Comparison of ENCODE assay signal across 13 cellular contexts in genomic region chr7:27162930-27163775, GRCh38. TPM values are rescaled to one million over a fixed set of nuclear protein-coding genes. Genes with fewer than 3 reads are reported as not detected.
DNase-seq lines count a peak whose midpoint lies in the region; ATAC-seq and TF ChIP-seq lines count a peak whose summit lies in the region.
"Had no signal": no experiment of that assay in that cellular context is flagged by ENCODE, and none has a peak within 500 bp of the region (broad histone marks: within the 10 kb centered on the region; RNA-seq: fewer than 3 reads in every experiment).

No MANE protein-coding gene starts in this region.

- H3K4me1 ChIP-seq in foreskin keratinocyte (peaks cover 6% of the 10 kb centered on the region), sigmoid colon (peaks cover 0 to 52% (median 43%) of the 10 kb centered on the region in 4 donors)

- no peak for TF ChIP-seq EP300 in sigmoid colon (IDR thresholded peaks at IDR 0.05)

- no peaks in the 10 kb centered on the region for H3K36me3 ChIP-seq in sigmoid colon

- H3K4me3 ChIP-seq in sigmoid colon = peak overlapping the region; percentile 80 to 85 (median 82)

- no peak for ATAC-seq in foreskin keratinocyte
- ATAC-seq in HG03159 (IDR thresholded peaks at IDR 0.05; ENCODE audit: unreplicated experiment) = no peak
- ATAC-seq in HG02678 (IDR thresholded peaks at IDR 0.05; ENCODE audit: unreplicated experiment) = no peak

- no peaks in the 10 kb centered on the region for H3K9me3 ChIP-seq in sigmoid colon

- DNase-seq in GM04503 (ENCODE audit: low read depth) = peak; percentile 21
- DNase-seq in LoVo (ENCODE audit: low spot score) = peak; percentile 24
- peak; percentile 17 to 44 for DNase-seq in foreskin keratinocyte
- DNase-seq in sigmoid colon = peak; percentile 50
- no peak for DNase-seq in HPDE6-E6E7 (ENCODE audit: extremely low spot score)
- DNase-seq in CD1c-positive myeloid dendritic cell (ENCODE audit: extremely low spot score) = no peak
- DNase-seq: activated CD4-positive, alpha-beta T cell treated with anti-CD3 and anti-CD28 coated beads for 1 hour; activated naive CD4-positive, alpha-beta T cell treated with anti-CD3 and anti-CD28 coated beads, Interleukin-2, amount 50 U/mL, for 16 hours; DND-41; Right ventricle myocardium superior had no signal

- no peak for TF ChIP-seq POLR2A in sigmoid colon (IDR thresholded peaks at IDR 0.05)

- 7 to 31% methylated on average over 14 of the region's 14 CpGs for WGBS in sigmoid colon, 2 donors

- intact Hi-C loops in sigmoid colon (cut with DNase I) = no loop called here

- H3K27me3 ChIP-seq in foreskin keratinocyte (no peaks in the 10 kb centered on the region), sigmoid colon (no peaks in the 10 kb centered on the region)

- H3K27ac ChIP-seq in foreskin keratinocyte (peak overlapping the region; percentile 59), sigmoid colon (peak overlapping the region in 3 of 4 donors; percentile 97 to 98 (median 98))

- TF ChIP-seq CTCF in foreskin keratinocyte (conservative IDR thresholded peaks at IDR 0.05) (no peak), sigmoid colon (IDR thresholded peaks at IDR 0.05) (no peak)

RNA-seq across cellular contexts. Expression of gene HOXA9, which starts 2.2 kb away (rescaled TPM):
- total RNA-seq in foreskin keratinocyte = 47.3 and 59.7 TPM in 2 replicates
- 34.9 and 51.1 TPM in 2 replicates for polyA plus RNA-seq in foreskin keratinocyte
- 10 to 100 TPM; 13.0 to 35.7 (median 18.2) TPM for total RNA-seq in sigmoid colon
- 10 to 100 TPM; 21.4 to 22.4 (median 21.6) TPM for polyA plus RNA-seq in sigmoid colon
- total RNA-seq: Right ventricle myocardium superior had no signal
- polyA plus RNA-seq: neural cell had no signal

RNA-seq across cellular contexts. Expression of gene HOXA7, which starts 6.7 kb away (rescaled TPM):
- total RNA-seq in foreskin keratinocyte = 13.1 and 13.3 TPM in 2 replicates
- 14.5 and 15.6 TPM in 2 replicates for polyA plus RNA-seq in foreskin keratinocyte
- 1 to 10 TPM; 4.7 to 9.1 (median 7.3) TPM for total RNA-seq in sigmoid colon
- polyA plus RNA-seq in sigmoid colon = 10 to 100 TPM; 18.0 to 23.9 (median 18.0) TPM
- total RNA-seq: Right ventricle myocardium superior had no signal
- polyA plus RNA-seq: neural cell had no signal

RNA-seq across cellular contexts. Expression of gene HOXA3, which starts 10.8 kb away (rescaled TPM):
- total RNA-seq in foreskin keratinocyte = 1.2 and 2.1 TPM in 2 replicates
- 1.0 and 1.4 TPM in 2 replicates for polyA plus RNA-seq in foreskin keratinocyte
- total RNA-seq in sigmoid colon = 10 to 100 TPM in 2 of 4 donors, 1 to 10 TPM in 2; 4.9 to 20.8 (median 12.0) TPM
- polyA plus RNA-seq in sigmoid colon = 10 to 100 TPM in 2 of 3 donors, 1 to 10 TPM in 1; 3.9 to 15.6 (median 10.3) TPM
- polyA plus RNA-seq: neural cell had no signal

RNA-seq across cellular contexts. Expression of gene HOXA10, which starts 11.0 kb away (rescaled TPM):
- 4.8 and 6.1 TPM in 2 replicates for total RNA-seq in foreskin keratinocyte
- 3.3 and 3.7 TPM in 2 replicates for polyA plus RNA-seq in foreskin keratinocyte
- total RNA-seq in sigmoid colon = 10 to 100 TPM; 55.1 to 64.0 (median 59.5) TPM
- 10 to 100 TPM; 22.2 to 25.0 (median 22.8) TPM for polyA plus RNA-seq in sigmoid colon
- total RNA-seq: Right ventricle myocardium superior had no signal
- polyA plus RNA-seq: neural cell had no signal

RNA-seq across cellular contexts. Expression of gene HOXA6, which starts 15.6 kb away (rescaled TPM):
- total RNA-seq in foreskin keratinocyte (2.6 and 3.4 TPM in 2 replicates), sigmoid colon (1 to 10 TPM; 4.2 to 10.0 (median 4.5) TPM)
- polyA plus RNA-seq in foreskin keratinocyte (0.31 and 0.40 TPM in 2 replicates), sigmoid colon (1 to 10 TPM in 2 of 3 donors, not detected in 1; 1.6 to 8.1 TPM)
- total RNA-seq: Right ventricle myocardium superior had no signal
- polyA plus RNA-seq: neural cell had no signal

Comparison
In these comparisons a context has a peak if more than half of its experiments do, and no peak if none do; other contexts are left out.
1. DNase-seq: peak in GM04503 (single experiment), LoVo (single experiment), foreskin keratinocyte (2 of 2) and sigmoid colon (single experiment); none in HPDE6-E6E7 (single experiment) and CD1c-positive myeloid dendritic cell (single experiment).